Comparison of ENCODE assay signal across 1 cellular context in genomic region chr12:64451687-64452558, GRCh38.
TF ChIP-seq lines count a peak whose summit lies in the region.

Gene TBK1 (plus strand): TSS chr12:64452120. CDS start chr12:64455871, 3,751 bp downstream.

TF ChIP-seq in HEK293, 187 proteins besides CTCF, POLR2A, EP300 and RAD21 (continued from another document and continues in another):
- peak; percentile 9; the same call in 1 of the 2 replicates for TF ChIP-seq ZBTB11 (tag by site-specific recombination; conservative IDR thresholded peaks at IDR 0.05; ENCODE audit: low read depth)
- TF ChIP-seq SP3 (tag by site-specific recombination; IDR thresholded peaks at IDR 0.05), result peak; percentile 46; the same call in 1 of the 2 replicates
- TF ChIP-seq ZBTB7A (tag by site-specific recombination; IDR thresholded peaks at IDR 0.05; ENCODE audit: low read depth), result no peak
- TF ChIP-seq ZNF335 (tag by site-specific recombination; conservative IDR thresholded peaks at IDR 0.05), result peak; percentile 98
- peak; percentile 51; the same call in 1 of the 2 replicates for TF ChIP-seq ZNF341 (tag by site-specific recombination; IDR thresholded peaks at IDR 0.05; ENCODE audit: low read depth)
- 0 out of 2 replicates have a peak, but pooled peaks have one; percentile 33 for TF ChIP-seq ZFP69B (tag by site-specific recombination; IDR thresholded peaks at IDR 0.05)
- TF ChIP-seq PRDM10 (tag by site-specific recombination; IDR thresholded peaks at IDR 0.05), result no peak
- TF ChIP-seq GLIS1 (tag by site-specific recombination; IDR thresholded peaks at IDR 0.05), result peak; percentile 39
- peak; percentile 48 for TF ChIP-seq ZIC2 (tag by site-specific recombination; IDR thresholded peaks at IDR 0.05)
- no peak for TF ChIP-seq PRDM6 (tag by site-specific recombination; IDR thresholded peaks at IDR 0.05)
- 0 out of 2 replicates have a peak, but pooled peaks have one; percentile 27 for TF ChIP-seq GLI4 (tag by site-specific recombination; IDR thresholded peaks at IDR 0.05)
- 0 out of 2 replicates have a peak, but pooled peaks have one; percentile 34 for TF ChIP-seq ZNF549 (tag by site-specific recombination; IDR thresholded peaks at IDR 0.05)
- no peak for TF ChIP-seq ZNF747 (tag by site-specific recombination; IDR thresholded peaks at IDR 0.05)
- TF ChIP-seq ZNF24 (tag by site-specific recombination; IDR thresholded peaks at IDR 0.05), result peak; percentile 57; the same call in 1 of the 2 replicates
- peak; percentile 39; the same call in 1 of the 2 replicates for TF ChIP-seq REST (tag by site-specific recombination; IDR thresholded peaks at IDR 0.05)
- peak; percentile 50; the same call in 1 of the 2 replicates for TF ChIP-seq IKZF3 (tag by site-specific recombination; IDR thresholded peaks at IDR 0.05)
- peak; percentile 75; the same call in 1 of the 2 replicates for TF ChIP-seq BCL11A (tag by site-specific recombination; IDR thresholded peaks at IDR 0.05; ENCODE audit: low read depth)
- TF ChIP-seq SCRT2 (tag by site-specific recombination; IDR thresholded peaks at IDR 0.05), result peak; percentile 93
- peak; percentile 57; the same call in 1 of the 2 replicates for TF ChIP-seq BCL11B (tag by site-specific recombination; IDR thresholded peaks at IDR 0.05; ENCODE audit: low read depth)
- no peak for TF ChIP-seq PRDM1 (tag by site-specific recombination; IDR thresholded peaks at IDR 0.05)
- TF ChIP-seq OSR2 (tag by site-specific recombination; IDR thresholded peaks at IDR 0.05), result peak; percentile 75
- no peak for TF ChIP-seq GLI2 (tag by site-specific recombination; IDR thresholded peaks at IDR 0.05; ENCODE audit: borderline replicate concordance, low read depth)
- TF ChIP-seq ZNF76 (tag by site-specific recombination; IDR thresholded peaks at IDR 0.05; ENCODE audit: borderline replicate concordance, low read depth), result peak; percentile 69
- TF ChIP-seq ZNF274 (IDR thresholded peaks at IDR 0.05; ENCODE audit: low read length), result no peak
- TF ChIP-seq ZNF274 (tag by site-specific recombination; IDR thresholded peaks at IDR 0.05; ENCODE audit: borderline replicate concordance), result no peak
- TF ChIP-seq KLF10 (tag by site-specific recombination; IDR thresholded peaks at IDR 0.05), result peak; percentile 64; the same call in 1 of the 2 replicates
- TF ChIP-seq ZFHX2 (tag by site-specific recombination; conservative IDR thresholded peaks at IDR 0.05), result peak; percentile 83
- peak; percentile 28; the same call in 1 of the 2 replicates for TF ChIP-seq ZXDB (tag by site-specific recombination; IDR thresholded peaks at IDR 0.05)
- TF ChIP-seq ZNF501 (tag by site-specific recombination; IDR thresholded peaks at IDR 0.05), result peak; percentile 61
- TF ChIP-seq ZNF366 (tag by site-specific recombination; conservative IDR thresholded peaks at IDR 0.05), result peak; percentile 61; the same call in 1 of the 2 replicates
- no peak for TF ChIP-seq ZNF624 (tag by site-specific recombination; IDR thresholded peaks at IDR 0.05)
- TF ChIP-seq KLF1 (tag by site-specific recombination; IDR thresholded peaks at IDR 0.05), result peak; percentile 55; the same call in 1 of the 2 replicates
- TF ChIP-seq MZF1 (tag by site-specific recombination; IDR thresholded peaks at IDR 0.05; ENCODE audit: borderline replicate concordance), result peak; percentile 87
- peak; percentile 31 for TF ChIP-seq ZEB2 (tag by site-specific recombination; IDR thresholded peaks at IDR 0.05)
- TF ChIP-seq ZNF629 (tag by site-specific recombination; IDR thresholded peaks at IDR 0.05), result no peak
- peak; percentile 36; the same call in 1 of the 2 replicates for TF ChIP-seq ZSCAN30 (tag by site-specific recombination; IDR thresholded peaks at IDR 0.05)
- peak; percentile 63 for TF ChIP-seq KLF9 (tag by site-specific recombination; IDR thresholded peaks at IDR 0.05; ENCODE audit: low read depth)
- TF ChIP-seq ZNF37A (tag by site-specific recombination; IDR thresholded peaks at IDR 0.05), result no peak
- peak; percentile 96 for TF ChIP-seq ZNF600 (tag by site-specific recombination; IDR thresholded peaks at IDR 0.05)
- no peak for TF ChIP-seq PRDM4 (tag by site-specific recombination; IDR thresholded peaks at IDR 0.05)
